Comparison of ENCODE assay signal across 12 cellular contexts in genomic region chr19:10006335-10006708, GRCh38. TPM values are rescaled to one million over a fixed set of nuclear protein-coding genes. Genes with fewer than 3 reads are reported as not detected.
DNase-seq lines count a peak whose midpoint lies in the region; ATAC-seq and TF ChIP-seq lines count a peak whose summit lies in the region.
"Had no signal": no experiment of that assay in that cellular context is flagged by ENCODE, and none has a peak within 500 bp of the region (broad histone marks: within the 10 kb centered on the region; RNA-seq: fewer than 3 reads in every experiment).

No MANE protein-coding gene starts in this region.

- H3K4me3 ChIP-seq in adrenal gland = no peak overlapping the region
- H3K4me3 ChIP-seq in heart right ventricle = peak overlapping the region in 2 of 10 donors; percentile 17 to 24
- H3K4me3 ChIP-seq in skin epidermis = peak overlapping the region in 1 of 7 experiments; percentile 8

- H3K27ac ChIP-seq in adrenal gland = peak overlapping the region in 4 of 5 donors; percentile 31 to 87 (median 58)
- H3K27ac ChIP-seq in heart right ventricle = peak overlapping the region; percentile 62 to 87 (median 81)
- peak overlapping the region in 16 of 21 experiments; percentile 11 to 87 (median 64) for H3K27ac ChIP-seq in skin epidermis

- peaks cover 11 to 12% of the 10 kb centered on the region in 2 donors for H3K4me1 ChIP-seq in adrenal gland (replicated peaks in 1 of 2)
- peaks cover 3 to 63% (median 23%) of the 10 kb centered on the region in 9 donors for H3K4me1 ChIP-seq in heart right ventricle

- TF ChIP-seq POLR2A in adrenal gland (IDR thresholded peaks at IDR 0.05) (no peak), GM18505 (IDR thresholded peaks at IDR 0.05; ENCODE audit: borderline replicate concordance, extremely low read depth, insufficient read depth, insufficient read length) (no peak)

- H3K27me3 ChIP-seq in adrenal gland = peaks cover 12% of the 10 kb centered on the region
- H3K27me3 ChIP-seq in heart right ventricle = peaks cover 0 to 78% (median 61%) of the 10 kb centered on the region in 7 donors

- DNase-seq in Daoy (ENCODE audit: low read depth) (peak; percentile 68), adrenal gland (peak in 6 of 7 donors; percentile 42 to 78 (median 60)), heart right ventricle (peak; percentile 47 to 70), NCI-H2029 (lab: John Stamatoyannopoulos, UW) (no peak)
- DNase-seq: activated CD4-positive, CD25-positive, alpha-beta regulatory T cell; GDM1; stimulated activated CD4-positive, alpha-beta T cell treated with anti-CD3 and anti-CD28 coated beads, Interleukin-15, amount 100 ng/mL, for 24 hours had no signal

- no peaks in the 10 kb centered on the region for H3K9me3 ChIP-seq in adrenal gland (replicated peaks in 1 of 3)
- no peaks in the 10 kb centered on the region for H3K9me3 ChIP-seq in heart right ventricle

- intact Hi-C loops in adrenal gland (cut with DNase I) (no loop called here), heart right ventricle (cut with DNase I) (loop anchor here in 1 of 10 donors (10.0 kb wide), 1 partner anchor 62 kb away; no protein-coding TSS in a partner anchor)

- H3K36me3 ChIP-seq in adrenal gland (replicated peaks in 1 of 2) = no peaks in the 10 kb centered on the region
- H3K36me3 ChIP-seq in heart right ventricle = peaks cover 0 to 29% (median 5%) of the 10 kb centered on the region in 9 donors

- TF ChIP-seq CTCF in adrenal gland (IDR thresholded peaks at IDR 0.05) (no peak), heart right ventricle (IDR thresholded peaks at IDR 0.05) (no peak)

- 12 to 21% (median 21%) methylated on average over 7 of the region's 7 CpGs for WGBS in adrenal gland, 4 donors
- WGBS in heart right ventricle, 2 donors = 37 to 49% methylated on average over 7 of the region's 7 CpGs

- peak; percentile 26 to 55 (median 47) for ATAC-seq in heart right ventricle
- no peak for ATAC-seq in HG03442 (IDR thresholded peaks at IDR 0.05; ENCODE audit: unreplicated experiment)
- ATAC-seq in HG03571 (IDR thresholded peaks at IDR 0.05; ENCODE audit: unreplicated experiment) = no peak
- no peak for ATAC-seq in GM18505 (IDR thresholded peaks at IDR 0.05; ENCODE audit: unreplicated experiment)

RNA-seq across cellular contexts. Expression of gene COL5A3, which starts 4.0 kb away (rescaled TPM):
- total RNA-seq in Daoy (2014; rRNA removed; shearing (Covaris generic)) = 2.8 and 4.1 TPM in 2 replicates
- total RNA-seq in adrenal gland (10 to 100 TPM in 1 of 8 donors, 1 to 10 TPM in 7; 3.5 to 12.4 (median 6.8) TPM), heart right ventricle (10 to 100 TPM in 4 of 10 donors, 1 to 10 TPM in 6; 3.8 to 27.8 (median 6.1) TPM)
- polyA plus RNA-seq in adrenal gland (10 to 100 TPM in 2 of 3 donors, 1 to 10 TPM in 1; 1.5 to 26.2 (median 18.2) TPM), heart right ventricle (10 to 100 TPM; 18.2 to 35.6 TPM)

RNA-seq across cellular contexts. Expression of gene RDH8, which starts 7.0 kb away (rescaled TPM):
- total RNA-seq in Daoy (2014; rRNA removed; shearing (Covaris generic)) = not detected in 2 replicates
- total RNA-seq in adrenal gland (not detected), heart right ventricle (not detected)
- polyA plus RNA-seq in adrenal gland (not detected), heart right ventricle (not detected)
- total RNA-seq: kidney epithelial cell had no signal

Comparison
In these comparisons a context has a peak if more than half of its experiments do, and no peak if none do; other contexts are left out.
1. ATAC-seq: peak in heart right ventricle (8 of 8); none in HG03442 (single experiment), HG03571 (single experiment) and GM18505 (single experiment).
2. Peak in every context shown above with its lines, with median percentiles within 50 percentile points of each other: H3K27ac ChIP-seq.